In the genomic region with DNA sequence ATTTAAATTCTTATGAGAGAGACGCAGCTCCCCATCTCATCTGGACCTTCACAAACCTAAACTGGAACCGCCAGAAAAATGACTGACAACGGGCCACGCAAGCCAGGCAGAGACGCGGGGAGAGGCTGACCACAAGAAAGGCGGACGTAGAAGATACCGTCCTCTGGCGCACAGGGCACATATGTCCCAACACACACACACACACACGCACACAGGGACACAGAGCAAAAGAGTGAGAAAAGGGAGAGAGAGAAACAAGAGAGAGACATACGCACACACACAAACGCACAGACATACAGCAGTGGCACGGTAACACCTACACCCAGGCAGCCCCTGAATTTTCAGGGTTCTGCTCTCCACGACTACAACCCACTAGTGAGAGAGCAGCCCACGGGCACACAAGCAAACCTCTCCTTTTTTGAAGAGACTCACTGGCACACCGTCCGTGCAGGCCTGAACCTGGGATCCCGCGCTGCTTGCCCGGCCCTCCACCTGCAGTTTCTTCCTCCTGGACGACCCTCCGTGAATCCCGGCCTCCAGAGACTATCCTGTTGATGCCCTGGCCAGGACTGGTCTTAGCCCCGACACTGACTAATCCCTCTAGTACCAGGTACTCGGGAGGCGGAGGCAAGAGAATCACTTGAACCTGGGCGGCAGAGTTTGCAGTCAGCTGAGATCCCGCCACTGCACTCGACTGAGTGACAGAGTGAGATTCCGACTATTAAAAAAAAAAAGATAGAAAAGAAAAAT, we compare ENCODE assay signal across 8 cellular contexts.
A peak's percentile ranks its signal among the peaks of the same experiment; 100 is the strongest.
DNase-seq lines count a peak whose midpoint lies in the region; ATAC-seq, FAIRE-seq and TF ChIP-seq lines count a peak whose summit lies in the region.
"Not testable (repeated sequence)": the region's sequence is repeated elsewhere in the genome, so short reads cannot be mapped to it uniquely, and the experiment has no call there.

No MANE protein-coding gene starts in this region.

- not testable (repeated sequence) for H3K79me2 ChIP-seq in GM23248 (ENCODE audit: insufficient read depth)

- H3F3A ChIP-seq in GM23248 (ENCODE audit: insufficient read depth), result not testable (repeated sequence)

- H3K4me1 Mint-ChIP-seq in activated CD4-positive, alpha-beta T cell treated with anti-CD3 and anti-CD28 coated beads, Interleukin-2, amount 10 ng/mL, durations not matched to agents 7 days and 5 days, result peaks cover 19% of the 10 kb centered on the region
- H3K4me1 Mint-ChIP-seq in naive thymus-derived CD8-positive, alpha-beta T cell, result peaks cover 11 to 24% (median 17%) of the 10 kb centered on the region in 4 donors

- H3K4me2 ChIP-seq in BLaER1 treated with 17β-estradiol and CSF1 and Interleukin-3, amounts not matched to agents 10 nM and 100 nM, result peak overlapping the region; percentile 65 to 77 (median 68)
- peak overlapping the region; percentile 86 for H3K4me2 ChIP-seq in GM23248 (ENCODE audit: unreplicated experiment)

- peak in 1 of 4 donors; percentile 6 for ATAC-seq in heart left ventricle
- ATAC-seq in naive thymus-derived CD8-positive, alpha-beta T cell, result peak; percentile 35 to 49

- 9 to 14% methylated on average over 30 of the region's 31 CpGs for WGBS in GM23248 (ENCODE audit: low coverage in 1 of 2, low lambda C conversion rate in 2 of 2, missing lambda C conversion rate in 2 of 2), 2 experiments
- 51 to 62% (median 59%) methylated on average over 28 to 31 of the region's 31 CpGs for WGBS in heart left ventricle, 4 donors

- TF ChIP-seq POLR2A in heart left ventricle (IDR thresholded peaks at IDR 0.05), result not testable (repeated sequence)

- peak overlapping the region; percentile 92 for H2AFZ ChIP-seq in GM23248

- H3K36me3 ChIP-seq in BLaER1 treated with 17β-estradiol and CSF1 and Interleukin-3, amounts not matched to agents 10 nM and 100 nM; GM23248 (ENCODE audit: low read depth); bronchial epithelial cell (ENCODE audit: control insufficient read depth, insufficient read depth, low read length); heart left ventricle; stomach smooth muscle (ENCODE audit: control insufficient read depth in 2 of 2, insufficient read depth in 2 of 2, low read length in 2 of 2): not testable (repeated sequence)

- H3K36me3 Mint-ChIP-seq in activated CD4-positive, alpha-beta T cell treated with anti-CD3 and anti-CD28 coated beads, Interleukin-2, amount 10 ng/mL, durations not matched to agents 7 days and 5 days (ENCODE audit: low read depth); naive thymus-derived CD8-positive, alpha-beta T cell: not testable (repeated sequence)

- not testable (repeated sequence) for H3K9me3 Mint-ChIP-seq in activated CD4-positive, alpha-beta T cell treated with anti-CD3 and anti-CD28 coated beads, Interleukin-2, amount 10 ng/mL, durations not matched to agents 7 days and 5 days; naive thymus-derived CD8-positive, alpha-beta T cell

- not testable (repeated sequence) for H3K9me2 ChIP-seq in GM23248 (ENCODE audit: insufficient read depth)

- H3K27ac ChIP-seq in BLaER1 treated with 17β-estradiol and CSF1 and Interleukin-3, amounts not matched to agents 10 nM and 100 nM, result peak overlapping the region in 3 of 11 experiments; percentile 20 to 38 (median 25); a peak in 5 of 22 replicates
- H3K27ac ChIP-seq in GM23248 (peak overlapping the region; percentile 39), heart left ventricle (peak overlapping the region; percentile 42 to 81 (median 61)), stomach smooth muscle (ENCODE audit: low read length) (peak overlapping the region; percentile 49)

- in situ Hi-C loops in GM23248 (cut with MboI), result loop anchor here (25.0 kb wide), 4 partner anchors 166 to 866 kb away; a partner anchor contains a TSS

- not testable (repeated sequence) for H3K27me3 ChIP-seq in BLaER1 treated with 17β-estradiol and CSF1 and Interleukin-3, amounts not matched to agents 10 nM and 100 nM; GM23248 (replicated peaks; ENCODE audit: insufficient read depth); bronchial epithelial cell (ENCODE audit: control insufficient read depth, insufficient read depth, low read length); heart left ventricle; stomach smooth muscle (ENCODE audit: control insufficient read depth in 1 of 2, insufficient read depth in 2 of 2, low read length in 2 of 2)

- H4K20me1 ChIP-seq in BLaER1 treated with 17β-estradiol and CSF1 and Interleukin-3, amounts not matched to agents 10 nM and 100 nM; GM23248 (ENCODE audit: insufficient read depth): not testable (repeated sequence)

- H3K9ac ChIP-seq in BLaER1 treated with 17β-estradiol and CSF1 and Interleukin-3, amounts not matched to agents 10 nM and 100 nM, result peak overlapping the region; percentile 53 to 75 (median 63); a peak in 20 of 22 replicates
- peak overlapping the region; percentile 80 for H3K9ac ChIP-seq in GM23248
- peak overlapping the region; percentile 58 to 72 for H3K9ac ChIP-seq in stomach smooth muscle (ENCODE audit: low read length in 2 of 2)

- not testable (repeated sequence) for TF ChIP-seq CTCF in bronchial epithelial cell (IDR thresholded peaks at IDR 0.05; ENCODE audit: insufficient read depth, low read length, severe bottlenecking); heart left ventricle (IDR thresholded peaks at IDR 0.05)

- not testable (repeated sequence) for H3K9me3 ChIP-seq in BLaER1 treated with 17β-estradiol and CSF1 and Interleukin-3, amounts not matched to agents 10 nM and 100 nM (replicated peaks in 1 of 11); GM23248 (ENCODE audit: low read depth); heart left ventricle; stomach smooth muscle (ENCODE audit: control insufficient read depth in 2 of 2, low read length in 2 of 2)

- H3K4me3 Mint-ChIP-seq in activated CD4-positive, alpha-beta T cell treated with anti-CD3 and anti-CD28 coated beads, Interleukin-2, amount 10 ng/mL, durations not matched to agents 7 days and 5 days, result peak overlapping the region; percentile 79
- peak overlapping the region; percentile 80 to 98 (median 91) for H3K4me3 Mint-ChIP-seq in naive thymus-derived CD8-positive, alpha-beta T cell

- POLR2A ChIA-PET in activated CD4-positive, alpha-beta T cell treated with anti-CD3 and anti-CD28 coated beads, Interleukin-2, amount 10 ng/mL, durations not matched to agents 7 days and 5 days (lab: Charles Lee); naive thymus-derived CD8-positive, alpha-beta T cell (lab: Charles Lee): not testable (repeated sequence)

- intact Hi-C loops in heart left ventricle (cut with DNase I), result not testable (repeated sequence)

- DNase-seq in GM23248; activated CD4-positive, alpha-beta T cell treated with anti-CD3 and anti-CD28 coated beads, Interleukin-2, amount 10 ng/mL, durations not matched to agents 7 days and 5 days; bronchial epithelial cell (ENCODE audit: low read depth): not testable (repeated sequence)
- DNase-seq in NCI-H1105 treated with DMSO at 0.1 percent for 48 hours (lab: John Stamatoyannopoulos, UW) (peak; percentile 33), heart left ventricle (peak in 3 of 5 donors; percentile 15 to 44 (median 27))
- DNase-seq in naive thymus-derived CD8-positive, alpha-beta T cell, result peak in 1 of 10 donors; percentile 49

- not testable (repeated sequence) for H3K4me1 ChIP-seq in BLaER1 treated with 17β-estradiol and CSF1 and Interleukin-3, amounts not matched to agents 10 nM and 100 nM; GM23248 (ENCODE audit: insufficient read depth); stomach smooth muscle (ENCODE audit: control insufficient read depth, insufficient read depth, low read length)
- H3K4me1 ChIP-seq in heart left ventricle, result peaks cover 0 to 26% (median 3%) of the 10 kb centered on the region in 12 donors

- not testable (repeated sequence) for FAIRE-seq in bronchial epithelial cell (lab: Jason Lieb, UNC)

- H3K27me3 Mint-ChIP-seq in activated CD4-positive, alpha-beta T cell treated with anti-CD3 and anti-CD28 coated beads, Interleukin-2, amount 10 ng/mL, durations not matched to agents 7 days and 5 days, result not testable (repeated sequence)
- peaks cover 10 to 61% (median 24%) of the 10 kb centered on the region in 5 donors for H3K27me3 Mint-ChIP-seq in naive thymus-derived CD8-positive, alpha-beta T cell

- H3K4me3 ChIP-seq in BLaER1 treated with 17β-estradiol and CSF1 and Interleukin-3, amounts not matched to agents 10 nM and 100 nM, result peak overlapping the region; percentile 46 to 69 (median 60)
- H3K4me3 ChIP-seq in GM23248 (peak overlapping the region; percentile 77), bronchial epithelial cell (ENCODE audit: low read depth, low read length) (peak overlapping the region; percentile 42), heart left ventricle (peak overlapping the region; percentile 54 to 81 (median 66)), stomach smooth muscle (ENCODE audit: low read length in 2 of 2) (peak overlapping the region; percentile 62 to 76)

- CTCF ChIA-PET in activated CD4-positive, alpha-beta T cell treated with anti-CD3 and anti-CD28 coated beads, Interleukin-2, amount 10 ng/mL, durations not matched to agents 7 days and 5 days (lab: Charles Lee), result not testable (repeated sequence)

- peak overlapping the region; percentile 50 for H3K27ac Mint-ChIP-seq in activated CD4-positive, alpha-beta T cell treated with anti-CD3 and anti-CD28 coated beads, Interleukin-2, amount 10 ng/mL, durations not matched to agents 7 days and 5 days
- H3K27ac Mint-ChIP-seq in naive thymus-derived CD8-positive, alpha-beta T cell, result peak overlapping the region in 9 of 10 donors; percentile 22 to 93 (median 82)
